10 cellular contexts compared by ENCODE assay signal in genomic region chr17:76145231-76146052, GRCh38. TPM values are rescaled to one million over a fixed set of nuclear protein-coding genes. Genes with fewer than 3 reads are reported as not detected.
DNase-seq lines count a peak whose midpoint lies in the region; ATAC-seq and TF ChIP-seq lines count a peak whose summit lies in the region.
"Had no signal": no experiment of that assay in that cellular context is flagged by ENCODE, and none has a peak within 500 bp of the region (broad histone marks: within the 10 kb centered on the region; RNA-seq: fewer than 3 reads in every experiment).

No MANE protein-coding gene starts in this region.

- peak; percentile 40 for ATAC-seq in activated CD4-positive, alpha-beta T cell treated with anti-CD3 and anti-CD28 coated beads for 36 hours
- no peak for ATAC-seq in HG03457 (IDR thresholded peaks at IDR 0.05; ENCODE audit: unreplicated experiment)
- no peak for ATAC-seq in GM18909 (IDR thresholded peaks at IDR 0.05; ENCODE audit: poor library complexity, unreplicated experiment)

- WGBS in endodermal cell (ENCODE audit: insufficient coverage in 1 of 2, insufficient read length in 1 of 2), 2 experiments: 77 to 82% methylated on average over 16 to 25 of the region's 25 CpGs
- 77 to 80% methylated on average over 15 to 25 of the region's 25 CpGs for WGBS in transverse colon (ENCODE audit: low coverage in 1 of 2), 2 donors

- peak overlapping the region; percentile 90 for H3K27ac Mint-ChIP-seq in activated CD4-positive, alpha-beta T cell treated with anti-CD3 and anti-CD28 coated beads for 36 hours
- H3K27ac Mint-ChIP-seq in endodermal cell: no peak overlapping the region
- H3K27ac Mint-ChIP-seq: HFFc6 had no signal

- H3K27ac ChIP-seq in endodermal cell (ENCODE audit: low read depth, low read length) (no peak overlapping the region), transverse colon (peak overlapping the region; percentile 39 to 61 (median 56))
- H3K27ac ChIP-seq: SK-N-MC had no signal

- H3K9ac ChIP-seq in endodermal cell (ENCODE audit: extremely low read depth, low read length, poor library complexity, severe bottlenecking): no peak overlapping the region

- TF ChIP-seq EP300 in transverse colon (IDR thresholded peaks at IDR 0.05; ENCODE audit: low read depth): no peak

- peak; percentile 70 for DNase-seq in activated CD4-positive, alpha-beta T cell treated with anti-CD3 and anti-CD28 coated beads for 36 hours
- DNase-seq in activated CD4-positive, alpha-beta T cell treated with anti-CD3 and anti-CD28 coated beads for 1 hour: no peak
- peak; percentile 54 for DNase-seq in UCSD-AML1 (lab: John Stamatoyannopoulos, UW; ENCODE audit: unreplicated experiment)
- DNase-seq in endodermal cell: peak; percentile 74
- DNase-seq in transverse colon: peak; percentile 47
- no peak for DNase-seq in SIG-M5 (lab: John Stamatoyannopoulos, UW)
- DNase-seq: HFFc6 had no signal

- H3K4me1 Mint-ChIP-seq in activated CD4-positive, alpha-beta T cell treated with anti-CD3 and anti-CD28 coated beads for 36 hours: peaks cover 55% of the 10 kb centered on the region
- peaks cover 43% of the 10 kb centered on the region for H3K4me1 Mint-ChIP-seq in endodermal cell

- POLR2A ChIA-PET in activated CD4-positive, alpha-beta T cell treated with anti-CD3 and anti-CD28 coated beads for 36 hours (lab: Charles Lee): no interaction called here

- H3K4me3 Mint-ChIP-seq in activated CD4-positive, alpha-beta T cell treated with anti-CD3 and anti-CD28 coated beads for 36 hours: peak overlapping the region; percentile 26
- no peak overlapping the region for H3K4me3 Mint-ChIP-seq in endodermal cell
- H3K4me3 Mint-ChIP-seq: HFFc6 had no signal

- H3K9me3 ChIP-seq in endodermal cell (ENCODE audit: control insufficient read depth, low read length) (no peaks in the 10 kb centered on the region), transverse colon (no peaks in the 10 kb centered on the region)

- CTCF ChIA-PET in activated CD4-positive, alpha-beta T cell treated with anti-CD3 and anti-CD28 coated beads for 36 hours (lab: Charles Lee): interaction anchor here (0.6 to 7.0 kb wide), 11 partner anchors 19 to 315 kb away, joined by 3 to 29 read pairs (median 3); no protein-coding TSS in a partner anchor

- peaks cover 4% of the 10 kb centered on the region for H3K36me3 Mint-ChIP-seq in activated CD4-positive, alpha-beta T cell treated with anti-CD3 and anti-CD28 coated beads for 36 hours (ENCODE audit: low read depth)
- no peaks in the 10 kb centered on the region for H3K36me3 Mint-ChIP-seq in endodermal cell (ENCODE audit: low read depth)

- H3K36me3 ChIP-seq in endodermal cell (ENCODE audit: control insufficient read depth, insufficient read depth, low read length) (no peaks in the 10 kb centered on the region), transverse colon (no peaks in the 10 kb centered on the region)

- H3K4me3 ChIP-seq in endodermal cell (ENCODE audit: low read length): no peak overlapping the region
- H3K4me3 ChIP-seq in transverse colon: no peak overlapping the region
- H3K4me3 ChIP-seq: SK-N-MC had no signal

- intact Hi-C loops in activated CD4-positive, alpha-beta T cell treated with anti-CD3 and anti-CD28 coated beads for 36 hours (cut with DNase I, micrococcal nuclease): no loop called here
- intact Hi-C loops in transverse colon (cut with DNase I; ENCODE audit: low total_unique reads): no loop called here

- H3K27me3 ChIP-seq in endodermal cell (ENCODE audit: control insufficient read depth, insufficient read depth, low read length, poor library complexity, severe bottlenecking): peaks cover 34% of the 10 kb centered on the region
- H3K27me3 ChIP-seq in transverse colon: peaks cover 6% of the 10 kb centered on the region

- peaks cover 2% of the 10 kb centered on the region for H3K27me3 Mint-ChIP-seq in activated CD4-positive, alpha-beta T cell treated with anti-CD3 and anti-CD28 coated beads for 36 hours
- peaks cover 52% of the 10 kb centered on the region for H3K27me3 Mint-ChIP-seq in endodermal cell (ENCODE audit: insufficient read depth)

- in situ Hi-C loops in transverse colon (cut with MboI; ENCODE audit: low pct_ligation_motif_present in 1 of 4, low pct_unique_long_range_greater_than_20kb in 1 of 4, low sequenced_read_pairs in 3 of 4): no loop called here

- TF ChIP-seq CTCF in endodermal cell (conservative IDR thresholded peaks at IDR 0.05): no peak
- no peak for TF ChIP-seq CTCF in transverse colon (IDR thresholded peaks at IDR 0.05)

- no peak for TF ChIP-seq POLR2A in transverse colon (IDR thresholded peaks at IDR 0.05)

- H3K4me1 ChIP-seq in endodermal cell (ENCODE audit: control insufficient read depth, insufficient read depth, low read length) (peaks cover 6% of the 10 kb centered on the region), transverse colon (peaks cover 0 to 22% (median 15%) of the 10 kb centered on the region in 4 donors)

- H3K9me3 Mint-ChIP-seq in activated CD4-positive, alpha-beta T cell treated with anti-CD3 and anti-CD28 coated beads for 36 hours (ENCODE audit: low read depth): no peaks in the 10 kb centered on the region
- no peaks in the 10 kb centered on the region for H3K9me3 Mint-ChIP-seq in endodermal cell
- H3K9me3 Mint-ChIP-seq: HFFc6 had no signal

RNA-seq across cellular contexts. Expression of gene FOXJ1, which starts 4.4 kb away (rescaled TPM):
- total RNA-seq in activated CD4-positive, alpha-beta T cell treated with anti-CD3 and anti-CD28 coated beads for 36 hours: under 1 TPM; 0.47 to 0.53 TPM
- total RNA-seq in endodermal cell (10 to 100 TPM; 17.8 to 23.6 TPM), transverse colon (1 to 10 TPM in 2 of 4 donors, under 1 TPM in 1, not detected in 1; 0.82 to 7.4 (median 1.9) TPM)
- 12.3 TPM for polyA plus RNA-seq in endodermal cell (2013, experiment 1 of 2)
- 12.8 TPM for polyA plus RNA-seq in endodermal cell (2013, experiment 2 of 2)
- total RNA-seq: HFFc6 had no signal

RNA-seq across cellular contexts. Expression of gene EXOC7, which starts 41.9 kb away (rescaled TPM):
- total RNA-seq in activated CD4-positive, alpha-beta T cell treated with anti-CD3 and anti-CD28 coated beads for 36 hours: 10 to 100 TPM; 73.0 to 77.0 TPM
- 100 to 1,000 TPM; 159 to 187 TPM for total RNA-seq in endodermal cell
- 83.1 TPM for polyA plus RNA-seq in endodermal cell (2013, experiment 1 of 2)
- 82.3 TPM for polyA plus RNA-seq in endodermal cell (2013, experiment 2 of 2)
- 100 to 1,000 TPM in 2 of 4 donors, 10 to 100 TPM in 2; 88.0 to 143 (median 105) TPM for total RNA-seq in transverse colon

Comparison
In these comparisons a context has a peak if more than half of its experiments do, and no peak if none do; other contexts are left out.
1. DNase-seq: peak in activated CD4-positive, alpha-beta T cell treated with anti-CD3 and anti-CD28 coated beads for 36 hours (single experiment), UCSD-AML1 (single experiment), endodermal cell (single experiment) and transverse colon (single experiment); none in activated CD4-positive, alpha-beta T cell treated with anti-CD3 and anti-CD28 coated beads for 1 hour (single experiment) and SIG-M5 (single experiment).